ENCODE assay signal across 9 cellular contexts in the genomic region with DNA sequence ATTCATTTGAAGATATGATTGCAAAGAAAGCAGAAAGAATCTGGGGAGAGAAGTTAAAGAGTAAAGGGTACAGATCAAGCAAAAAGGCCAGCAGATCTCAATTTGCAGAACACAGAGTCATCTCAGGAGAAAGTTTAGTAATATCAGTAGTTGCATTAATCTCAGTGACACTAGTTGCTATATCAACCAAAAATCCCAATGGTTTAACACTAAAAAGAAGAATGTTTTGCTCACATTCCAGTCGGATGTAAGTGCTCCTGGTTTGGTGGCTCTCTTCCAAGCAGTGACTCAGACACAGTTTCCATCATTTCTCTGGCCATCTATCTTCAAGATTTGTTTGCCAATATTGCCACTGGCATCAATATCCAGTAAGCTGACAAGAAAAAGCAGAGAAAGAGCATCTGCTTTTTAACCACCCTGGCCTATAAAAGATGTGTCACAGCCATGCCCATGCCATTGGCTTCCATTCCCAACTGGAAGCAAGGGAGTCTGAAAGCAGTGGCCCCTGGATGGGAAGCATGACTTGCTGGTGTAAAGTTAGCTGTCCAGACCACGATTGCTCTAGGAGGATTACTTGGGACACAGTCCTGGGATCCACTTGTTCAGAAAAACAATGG. TPM values are rescaled to one million over a fixed set of nuclear protein-coding genes. Genes with fewer than 3 reads are reported as not detected.
DNase-seq lines count a peak whose midpoint lies in the region; ATAC-seq and TF ChIP-seq lines count a peak whose summit lies in the region.
"Had no signal": no experiment of that assay in that cellular context is flagged by ENCODE, and none has a peak within 500 bp of the region (broad histone marks: within the 10 kb centered on the region; RNA-seq: fewer than 3 reads in every experiment).

No MANE protein-coding gene starts in this region.

- H3K36me3 Mint-ChIP-seq in chondrocyte (ENCODE audit: low read depth): no peaks in the 10 kb centered on the region
- peaks cover 0 to 2% (median 0%) of the 10 kb centered on the region in 3 donors for H3K36me3 Mint-ChIP-seq in CD8-positive, alpha-beta memory T cell

- H3K27me3 Mint-ChIP-seq in chondrocyte (ENCODE audit: low read depth): peaks cover 13% of the 10 kb centered on the region
- peaks cover 6 to 32% of the 10 kb centered on the region in 2 donors for H3K27me3 Mint-ChIP-seq in CD8-positive, alpha-beta memory T cell

- H3K79me2 ChIP-seq in fibroblast of lung (ENCODE audit: control insufficient read depth, insufficient read depth, low read length): no peaks in the 10 kb centered on the region

- ATAC-seq in GM21381 (IDR thresholded peaks at IDR 0.05; ENCODE audit: unreplicated experiment) (peak; percentile 83), HG03354 (IDR thresholded peaks at IDR 0.05; ENCODE audit: poor library complexity, severe bottlenecking, unreplicated experiment) (peak; percentile 87)

- H3K4me3 Mint-ChIP-seq in chondrocyte (ENCODE audit: unreplicated experiment): no peak overlapping the region
- H3K4me3 Mint-ChIP-seq in CD8-positive, alpha-beta memory T cell: no peak overlapping the region

- TF ChIP-seq POLR2A in esophagus muscularis mucosa (IDR thresholded peaks at IDR 0.05; ENCODE audit: low read depth): no peak

- CTCF ChIA-PET in CD8-positive, alpha-beta memory T cell (lab: Charles Lee): interaction anchor here (1.8 kb wide), 1 partner anchor 11 kb away, joined by 8 read pairs; no protein-coding TSS in a partner anchor

- TF ChIP-seq EP300 in esophagus muscularis mucosa (IDR thresholded peaks at IDR 0.05): no peak

- H3K36me3 ChIP-seq in fibroblast of lung (ENCODE audit: control insufficient read depth, insufficient read depth, low read length): no peaks in the 10 kb centered on the region
- no peaks in the 10 kb centered on the region for H3K36me3 ChIP-seq in CD8-positive, alpha-beta memory T cell (ENCODE audit: insufficient read depth, low read length)
- H3K36me3 ChIP-seq in esophagus muscularis mucosa: no peaks in the 10 kb centered on the region

- no peaks in the 10 kb centered on the region for H3K4me1 Mint-ChIP-seq in chondrocyte (ENCODE audit: low read depth)
- no peaks in the 10 kb centered on the region for H3K4me1 Mint-ChIP-seq in CD8-positive, alpha-beta memory T cell

- H3K4me1 ChIP-seq in fibroblast of lung (ENCODE audit: control insufficient read depth, extremely low read depth, insufficient read depth, low read length): no peaks in the 10 kb centered on the region
- no peaks in the 10 kb centered on the region for H3K4me1 ChIP-seq in CD8-positive, alpha-beta memory T cell (ENCODE audit: insufficient read depth, low read length)
- H3K4me1 ChIP-seq in esophagus muscularis mucosa: no peaks in the 10 kb centered on the region

- DNase-seq in GM12865 (ENCODE audit: low read depth) (peak; percentile 51), fibroblast of lung (ENCODE audit: low read depth in 2 of 2) (peak; percentile 25 to 74), chondrocyte (ENCODE audit: low spot score) (no peak), inferior parietal cortex (ENCODE audit: extremely low spot score) (no peak), esophagus muscularis mucosa (ENCODE audit: extremely low spot score) (no peak)
- no peak for DNase-seq in CD8-positive, alpha-beta memory T cell
- DNase-seq: NCI-H2171 treated with DMSO at 0.1 percent for 48 hours had no signal

- H3K4me3 ChIP-seq in GM12865 (ENCODE audit: low read depth, low read length) (no peak overlapping the region), fibroblast of lung (replicated peaks in 1 of 4; ENCODE audit: control extremely low read depth in 1 of 4, insufficient read depth in 1 of 4, low read depth in 3 of 4, low read length in 4 of 4) (no peak overlapping the region), esophagus muscularis mucosa (no peak overlapping the region)
- no peak overlapping the region for H3K4me3 ChIP-seq in CD8-positive, alpha-beta memory T cell (ENCODE audit: low read length)

- H3K9ac ChIP-seq in fibroblast of lung (ENCODE audit: insufficient read depth, low read length): no peak overlapping the region

- no peaks in the 10 kb centered on the region for H3K9me3 Mint-ChIP-seq in chondrocyte (ENCODE audit: low read depth)
- no peaks in the 10 kb centered on the region for H3K9me3 Mint-ChIP-seq in CD8-positive, alpha-beta memory T cell

- H2AFZ ChIP-seq in fibroblast of lung (ENCODE audit: low read length): no peak overlapping the region

- H3K27ac ChIP-seq in fibroblast of lung (ENCODE audit: insufficient read depth, low read length) (no peak overlapping the region), esophagus muscularis mucosa (replicated peaks in 1 of 4) (no peak overlapping the region)
- no peak overlapping the region for H3K27ac ChIP-seq in CD8-positive, alpha-beta memory T cell (ENCODE audit: low read depth, low read length)

- intact Hi-C loops in esophagus muscularis mucosa (cut with DNase I): no loop called here

- H3K27ac Mint-ChIP-seq in chondrocyte (ENCODE audit: unreplicated experiment): no peak overlapping the region
- no peak overlapping the region for H3K27ac Mint-ChIP-seq in CD8-positive, alpha-beta memory T cell

- TF ChIP-seq CTCF in GM12865 (IDR thresholded peaks at IDR 0.05; ENCODE audit: insufficient read depth, low read depth, low read length, missing control alignments) (no peak), fibroblast of lung (conservative IDR thresholded peaks at IDR 0.05 in 1 of 2, IDR thresholded peaks at IDR 0.05 in 1 of 2; ENCODE audit: low read depth in 1 of 2, low read length in 2 of 2) (no peak), chondrocyte (IDR thresholded peaks at IDR 0.05) (no peak), esophagus muscularis mucosa (IDR thresholded peaks at IDR 0.05) (no peak)

- no peaks in the 10 kb centered on the region for H3K27me3 ChIP-seq in fibroblast of lung (ENCODE audit: control insufficient read depth, insufficient read depth, low read length)
- no peaks in the 10 kb centered on the region for H3K27me3 ChIP-seq in CD8-positive, alpha-beta memory T cell (ENCODE audit: insufficient read depth, low read length, poor library complexity, severe bottlenecking)
- H3K27me3 ChIP-seq in esophagus muscularis mucosa: peaks cover 0 to 11% (median 0%) of the 10 kb centered on the region in 4 donors

- 58% methylated on average over 2 of the region's 2 CpGs for WGBS in esophagus muscularis mucosa

- POLR2A ChIA-PET in CD8-positive, alpha-beta memory T cell (lab: Charles Lee): no interaction called here

- no peaks in the 10 kb centered on the region for H4K20me1 ChIP-seq in fibroblast of lung (ENCODE audit: control insufficient read depth, extremely low read depth, insufficient read depth, low read length)

- H3K4me2 ChIP-seq in fibroblast of lung (ENCODE audit: extremely low read depth, insufficient read depth, low read length): no peak overlapping the region

- H3K9me3 ChIP-seq in fibroblast of lung (ENCODE audit: control insufficient read depth, insufficient read depth, low read depth, low read length) (no peaks in the 10 kb centered on the region), esophagus muscularis mucosa (no peaks in the 10 kb centered on the region)
- H3K9me3 ChIP-seq in CD8-positive, alpha-beta memory T cell (ENCODE audit: low read length): no peaks in the 10 kb centered on the region

RNA-seq across cellular contexts. Expression of a gene that starts 45.5 kb away (rescaled TPM):
- not detected in 2 replicates for total RNA-seq in fibroblast of lung
- not detected in 2 replicates for polyA plus RNA-seq in fibroblast of lung
- polyA plus RNA-seq in fibroblast of lung (2012): not detected in 2 replicates
- polyA minus RNA-seq in fibroblast of lung (ENCODE audit: low replicate concordance): not detected in 2 replicates
- not detected in 3 replicates for total RNA-seq in chondrocyte
- 10 to 100 TPM; 41.1 to 42.3 TPM for total RNA-seq in CD8-positive, alpha-beta memory T cell
- 3.7 TPM for polyA plus RNA-seq in CD8-positive, alpha-beta memory T cell
- under 1 TPM in 2 of 4 donors, not detected in 2; 0.32 to 0.50 TPM for total RNA-seq in esophagus muscularis mucosa

RNA-seq across cellular contexts. Expression of a gene that starts 49.3 kb away (rescaled TPM):
- total RNA-seq in fibroblast of lung (2.1 TPM in 1 of 2 replicates, not detected in the other), chondrocyte (0.15 to 0.35 TPM (median 0.22 TPM) in 3 replicates), esophagus muscularis mucosa (10 to 100 TPM; 10.8 to 24.7 (median 20.4) TPM)
- not detected in 2 replicates for polyA plus RNA-seq in fibroblast of lung
- polyA plus RNA-seq in fibroblast of lung (2012): not detected in 2 replicates
- not detected in 2 replicates for polyA minus RNA-seq in fibroblast of lung (ENCODE audit: low replicate concordance)
- not detected for total RNA-seq in CD8-positive, alpha-beta memory T cell
- not detected for polyA plus RNA-seq in CD8-positive, alpha-beta memory T cell

Comparison
In these comparisons a context has a peak if more than half of its experiments do, and no peak if none do; other contexts are left out.
1. DNase-seq: peak in GM12865 (single experiment) and fibroblast of lung (2 of 2); none in chondrocyte (single experiment), inferior parietal cortex (single experiment), CD8-positive, alpha-beta memory T cell (0 of 5) and esophagus muscularis mucosa (single experiment).
2. RNA of a gene that starts 45.5 kb away (total RNA-seq): 41.1 to 42.3 TPM in CD8-positive, alpha-beta memory T cell; 0.32 to 0.50 TPM in esophagus muscularis mucosa, not detected in fibroblast of lung and not detected in chondrocyte; every median in the first group is over 10 times any median in the second.